1 cellular context compared by ENCODE assay signal in the genomic region with DNA sequence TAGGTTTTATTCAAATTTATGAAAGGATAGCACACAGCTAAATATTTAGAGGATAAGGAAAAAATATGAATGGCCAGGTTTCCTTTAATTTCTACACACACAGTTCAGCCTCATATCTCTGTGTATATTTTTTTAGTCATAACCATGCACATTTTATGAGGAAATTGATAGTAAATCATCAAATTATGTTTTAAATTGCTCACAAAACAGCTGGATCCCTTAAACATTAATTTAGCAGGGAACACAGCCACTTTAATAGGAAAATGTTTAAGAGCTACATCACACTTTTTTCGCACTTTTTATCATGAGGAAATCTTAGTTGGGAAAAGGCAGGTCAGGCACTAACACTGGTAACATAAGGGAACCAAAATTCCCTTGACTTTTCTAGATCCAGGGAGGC.
TF ChIP-seq lines count a peak whose summit lies in the region.

No MANE protein-coding gene starts in this region.

TF ChIP-seq in A549, 52 proteins besides CTCF, POLR2A, EP300 and RAD21 (continued from another document):
- TF ChIP-seq, protein P1, sequence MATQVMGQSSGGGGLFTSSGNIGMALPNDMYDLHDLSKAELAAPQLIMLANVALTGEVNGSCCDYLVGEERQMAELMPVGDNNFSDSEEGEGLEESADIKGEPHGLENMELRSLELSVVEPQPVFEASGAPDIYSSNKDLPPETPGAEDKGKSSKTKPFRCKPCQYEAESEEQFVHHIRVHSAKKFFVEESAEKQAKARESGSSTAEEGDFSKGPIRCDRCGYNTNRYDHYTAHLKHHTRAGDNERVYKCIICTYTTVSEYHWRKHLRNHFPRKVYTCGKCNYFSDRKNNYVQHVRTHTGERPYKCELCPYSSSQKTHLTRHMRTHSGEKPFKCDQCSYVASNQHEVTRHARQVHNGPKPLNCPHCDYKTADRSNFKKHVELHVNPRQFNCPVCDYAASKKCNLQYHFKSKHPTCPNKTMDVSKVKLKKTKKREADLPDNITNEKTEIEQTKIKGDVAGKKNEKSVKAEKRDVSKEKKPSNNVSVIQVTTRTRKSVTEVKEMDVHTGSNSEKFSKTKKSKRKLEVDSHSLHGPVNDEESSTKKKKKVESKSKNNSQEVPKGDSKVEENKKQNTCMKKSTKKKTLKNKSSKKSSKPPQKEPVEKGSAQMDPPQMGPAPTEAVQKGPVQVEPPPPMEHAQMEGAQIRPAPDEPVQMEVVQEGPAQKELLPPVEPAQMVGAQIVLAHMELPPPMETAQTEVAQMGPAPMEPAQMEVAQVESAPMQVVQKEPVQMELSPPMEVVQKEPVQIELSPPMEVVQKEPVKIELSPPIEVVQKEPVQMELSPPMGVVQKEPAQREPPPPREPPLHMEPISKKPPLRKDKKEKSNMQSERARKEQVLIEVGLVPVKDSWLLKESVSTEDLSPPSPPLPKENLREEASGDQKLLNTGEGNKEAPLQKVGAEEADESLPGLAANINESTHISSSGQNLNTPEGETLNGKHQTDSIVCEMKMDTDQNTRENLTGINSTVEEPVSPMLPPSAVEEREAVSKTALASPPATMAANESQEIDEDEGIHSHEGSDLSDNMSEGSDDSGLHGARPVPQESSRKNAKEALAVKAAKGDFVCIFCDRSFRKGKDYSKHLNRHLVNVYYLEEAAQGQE (IDR thresholded peaks at IDR 0.05): no peak
- TF ChIP-seq E2F6 (IDR thresholded peaks at IDR 0.05; ENCODE audit: borderline replicate concordance, low read depth) (no peak), JUNB (IDR thresholded peaks at IDR 0.05) (no peak), RFX5 (IDR thresholded peaks at IDR 0.05) (no peak), CHD4 (IDR thresholded peaks at IDR 0.05; ENCODE audit: borderline replicate concordance) (no peak), CBX8 (IDR thresholded peaks at IDR 0.05) (no peak)
- TF ChIP-seq, protein P2, sequence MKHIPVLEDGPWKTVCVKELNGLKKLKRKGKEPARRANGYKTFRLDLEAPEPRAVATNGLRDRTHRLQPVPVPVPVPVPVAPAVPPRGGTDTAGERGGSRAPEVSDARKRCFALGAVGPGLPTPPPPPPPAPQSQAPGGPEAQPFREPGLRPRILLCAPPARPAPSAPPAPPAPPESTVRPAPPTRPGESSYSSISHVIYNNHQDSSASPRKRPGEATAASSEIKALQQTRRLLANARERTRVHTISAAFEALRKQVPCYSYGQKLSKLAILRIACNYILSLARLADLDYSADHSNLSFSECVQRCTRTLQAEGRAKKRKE (CRISPR knock-in tag; IDR thresholded peaks at IDR 0.05; ENCODE audit: low read depth): no peak
- TF ChIP-seq, protein P3, sequence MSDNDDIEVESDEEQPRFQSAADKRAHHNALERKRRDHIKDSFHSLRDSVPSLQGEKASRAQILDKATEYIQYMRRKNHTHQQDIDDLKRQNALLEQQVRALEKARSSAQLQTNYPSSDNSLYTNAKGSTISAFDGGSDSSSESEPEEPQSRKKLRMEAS (IDR thresholded peaks at IDR 0.05): no peak
TF ChIP-seq in A549: peak in this region for 0.
